In the genomic region with DNA sequence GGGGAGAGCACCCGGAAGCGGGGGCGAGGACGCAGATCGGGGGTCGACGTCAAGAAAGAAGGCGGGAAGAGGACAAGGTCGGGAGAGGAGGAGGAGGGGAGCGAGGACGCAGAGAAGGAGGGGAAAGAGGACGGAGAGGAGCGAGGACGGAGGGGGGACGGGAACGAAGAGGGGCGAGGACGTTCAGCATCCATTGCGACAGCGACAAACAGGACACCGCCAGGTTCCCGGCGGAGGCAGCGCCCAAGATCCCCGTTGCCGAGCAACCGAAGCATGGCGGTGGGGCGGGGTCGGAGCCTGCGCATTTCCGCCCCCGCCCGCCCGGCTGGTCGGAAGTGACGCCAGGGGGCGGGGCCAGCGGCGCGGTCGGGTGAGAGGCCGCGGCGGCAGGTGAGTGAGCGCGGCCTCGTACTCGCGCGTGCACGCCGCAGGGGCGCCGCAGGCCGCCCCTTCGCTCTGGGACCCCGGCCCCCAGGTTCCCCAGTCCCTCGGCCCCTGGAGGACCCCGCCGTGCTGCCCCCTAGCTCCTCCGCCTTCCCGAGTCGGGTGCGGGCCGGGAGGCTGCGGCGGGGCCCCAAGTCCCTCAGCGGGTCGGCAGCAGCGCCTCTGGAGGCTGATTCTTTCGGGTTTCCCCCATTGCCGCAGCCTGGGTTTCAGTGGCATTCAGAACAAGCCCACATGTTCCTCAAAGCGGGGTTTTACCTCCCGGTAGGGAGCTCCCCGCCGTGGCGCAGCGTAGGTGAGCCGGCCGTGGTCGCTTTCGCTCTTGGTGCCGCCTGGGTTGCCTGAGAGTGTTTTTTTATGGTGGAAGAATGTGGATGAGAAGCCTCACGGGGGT, we compare ENCODE assay signal across 8 cellular contexts. TPM values are rescaled to one million over a fixed set of nuclear protein-coding genes. Genes with fewer than 3 reads are reported as not detected.
A peak's percentile ranks its signal among the peaks of the same experiment; 100 is the strongest.
DNase-seq lines count a peak whose midpoint lies in the region; ATAC-seq, FAIRE-seq and TF ChIP-seq lines count a peak whose summit lies in the region.

A gene with protein sequence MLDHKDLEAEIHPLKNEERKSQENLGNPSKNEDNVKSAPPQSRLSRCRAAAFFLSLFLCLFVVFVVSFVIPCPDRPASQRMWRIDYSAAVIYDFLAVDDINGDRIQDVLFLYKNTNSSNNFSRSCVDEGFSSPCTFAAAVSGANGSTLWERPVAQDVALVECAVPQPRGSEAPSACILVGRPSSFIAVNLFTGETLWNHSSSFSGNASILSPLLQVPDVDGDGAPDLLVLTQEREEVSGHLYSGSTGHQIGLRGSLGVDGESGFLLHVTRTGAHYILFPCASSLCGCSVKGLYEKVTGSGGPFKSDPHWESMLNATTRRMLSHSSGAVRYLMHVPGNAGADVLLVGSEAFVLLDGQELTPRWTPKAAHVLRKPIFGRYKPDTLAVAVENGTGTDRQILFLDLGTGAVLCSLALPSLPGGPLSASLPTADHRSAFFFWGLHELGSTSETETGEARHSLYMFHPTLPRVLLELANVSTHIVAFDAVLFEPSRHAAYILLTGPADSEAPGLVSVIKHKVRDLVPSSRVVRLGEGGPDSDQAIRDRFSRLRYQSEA (plus strand): TSS at position 354 of the 838 bp plus-strand sequence. CDS start 19,593 bp downstream, outside the sequence.

- POLR2A ChIA-PET in RWPE1 (lab: Yijun Ruan, JAX; ENCODE audit: low non-redundant PET) = interaction anchor here (0.6 to 1.1 kb wide), 2 partner anchors 35 to 39 kb away, joined by 3 to 4 read pairs; no protein-coding TSS in a partner anchor

- H3K4me1 Mint-ChIP-seq in activated T-helper 17 cell treated with anti-CD3 and anti-CD28 coated beads, Interleukin-2, amount 50 U/mL, for 72 hours = peaks cover 3% of the 10 kb centered on the region
- peaks cover 13 to 18% of the 10 kb centered on the region in 2 donors for H3K4me1 Mint-ChIP-seq in natural killer cell

- peak within 1 kb of the TSS; percentile 83 for H3K4me3 Mint-ChIP-seq in activated T-helper 17 cell treated with anti-CD3 and anti-CD28 coated beads, Interleukin-2, amount 50 U/mL, for 72 hours
- peak within 1 kb of the TSS; percentile 97 for H3K4me3 Mint-ChIP-seq in natural killer cell

- ATAC-seq in activated T-helper 17 cell treated with anti-CD3 and anti-CD28 coated beads, Interleukin-2, amount 50 U/mL, for 72 hours (replicated peaks) = peak; percentile 94
- peak; percentile 81 to 93 (median 88) for ATAC-seq in natural killer cell

- H3K36me3 Mint-ChIP-seq in activated T-helper 17 cell treated with anti-CD3 and anti-CD28 coated beads, Interleukin-2, amount 50 U/mL, for 72 hours (ENCODE audit: low read depth) = no peaks in the 10 kb centered on the region
- H3K36me3 Mint-ChIP-seq in natural killer cell = no peaks in the 10 kb centered on the region

- no peak for FAIRE-seq in H54 (lab: Jason Lieb, UNC)

- no peaks in the 10 kb centered on the region for H3K9me3 Mint-ChIP-seq in activated T-helper 17 cell treated with anti-CD3 and anti-CD28 coated beads, Interleukin-2, amount 50 U/mL, for 72 hours
- no peaks in the 10 kb centered on the region for H3K9me3 Mint-ChIP-seq in natural killer cell

- CTCF ChIA-PET in RWPE1 (lab: Yijun Ruan, JAX) = interaction anchor here (0.6 to 0.8 kb wide), 4 partner anchors 11 to 190 kb away, joined by 3 to 6 read pairs (median 4); partner anchors contain the start of gene HBQ1

- H3K36me3 ChIP-seq in ES-I3 (ENCODE audit: insufficient read depth, low read length) = no peaks in the 10 kb centered on the region

- H3K27ac Mint-ChIP-seq in activated T-helper 17 cell treated with anti-CD3 and anti-CD28 coated beads, Interleukin-2, amount 50 U/mL, for 72 hours = peak within 1 kb of the TSS; percentile 98
- peak within 1 kb of the TSS; percentile 95 to 100 for H3K27ac Mint-ChIP-seq in natural killer cell

- peak; percentile 68 for TF ChIP-seq POLR2A in H54 (IDR thresholded peaks at IDR 0.05; ENCODE audit: low read depth, low read length)

- peak within 1 kb of the TSS; percentile 96 for H3K9ac ChIP-seq in ES-I3 (ENCODE audit: low read depth, low read length)

- intact Hi-C loops in natural killer cell (cut with micrococcal nuclease) = loop anchor here (2.0 kb wide), 2 partner anchors 18 to 74 kb away; no protein-coding TSS in a partner anchor

- H3K4me1 ChIP-seq in ES-I3 (ENCODE audit: insufficient read depth, low read length) = no peaks in the 10 kb centered on the region

- TF ChIP-seq CTCF in RWPE1 (conservative IDR thresholded peaks at IDR 0.05; ENCODE audit: low read depth) = peak; percentile 65
- TF ChIP-seq CTCF in natural killer cell (IDR thresholded peaks at IDR 0.05) = peak; percentile 63

- DNase-seq in H54 (ENCODE audit: insufficient read length, low spot score) (peak; percentile 85), LoVo (ENCODE audit: low spot score) (peak; percentile 96), RWPE1 (ENCODE audit: low spot score) (peak; percentile 95), fibroblast of peridontal ligament (ENCODE audit: extremely low read depth) (peak; percentile 79), natural killer cell (peak; percentile 96)
- peak; percentile 93 for DNase-seq in stimulated activated naive CD4-positive, alpha-beta T cell treated with Interleukin-2 at 50 U/mL for 16 hours (lab: John Stamatoyannopoulos, UW)

- no peaks in the 10 kb centered on the region for H3K9me3 ChIP-seq in ES-I3 (ENCODE audit: control insufficient read depth, insufficient read depth, low read length)

- peak within 1 kb of the TSS; percentile 96 for H3K27ac ChIP-seq in RWPE1

- no peaks in the 10 kb centered on the region for H3K27me3 Mint-ChIP-seq in activated T-helper 17 cell treated with anti-CD3 and anti-CD28 coated beads, Interleukin-2, amount 50 U/mL, for 72 hours
- no peaks in the 10 kb centered on the region for H3K27me3 Mint-ChIP-seq in natural killer cell (ENCODE audit: low read depth in 2 of 2)

RNA-seq across cellular contexts. Expression of the gene that starts here (rescaled TPM):
- total RNA-seq in activated T-helper 17 cell treated with anti-CD3 and anti-CD28 coated beads, Interleukin-2, amount 50 U/mL, for 72 hours = 1 to 10 TPM; 4.0 to 6.8 TPM
- 10 to 100 TPM; 32.4 to 42.6 (median 40.7) TPM for total RNA-seq in natural killer cell

Comparison
In these comparisons a context has a peak if more than half of its experiments do, and no peak if none do; other contexts are left out.
1. Peak in every context shown above with its lines: DNase-seq, ATAC-seq and H3K27ac ChIP-seq.
2. RNA of the gene that starts here (total RNA-seq): 32.4 to 42.6 TPM in natural killer cell; 4.0 to 6.8 TPM in activated T-helper 17 cell treated with anti-CD3 and anti-CD28 coated beads, Interleukin-2, amount 50 U/mL, for 72 hours; every median in the first group is over 4 times any median in the second.